ENCODE assay signal across 28 cellular contexts in genomic region chrX:149312936-149313432, GRCh38.
A peak's percentile ranks its signal among the peaks of the same experiment; 100 is the strongest.
DNase-seq lines count a peak whose midpoint lies in the region; ATAC-seq and TF ChIP-seq lines count a peak whose summit lies in the region.
"Had no signal": no experiment of that assay in that cellular context is flagged by ENCODE, and none has a peak within 500 bp of the region (broad histone marks: within the 10 kb centered on the region; RNA-seq: fewer than 3 reads in every experiment).

No MANE protein-coding gene starts in this region.

- DNase-seq in LHCN-M2 (ENCODE audit: low read depth) (peak; percentile 17), cardiac fibroblast (ENCODE audit: low read depth in 2 of 2) (peak; percentile 5 to 43), mesothelial cell of epicardium (ENCODE audit: low spot score in 2 of 2, unreplicated experiment in 2 of 2) (no peak), ovary (no peak), NCI-H2081 (lab: John Stamatoyannopoulos, UW) (no peak)
- DNase-seq in activated CD4-positive, alpha-beta memory T cell treated with anti-CD3 and anti-CD28 coated beads for 36 hours: no peak
- DNase-seq: activated CD4-positive, CD25-positive, alpha-beta regulatory T cell treated with anti-CD3 and anti-CD28 coated beads, Interleukin-2, amount 50 U/mL, for 72 hours; activated CD8-positive, alpha-beta T cell treated with anti-CD3 and anti-CD28 coated beads for 36 hours; activated naive CD8-positive, alpha-beta T cell treated with anti-CD3 and anti-CD28 coated beads for 36 hours; BE2C; DMS153; effector CD4-positive, alpha-beta T cell; erythroblast; foreskin melanocyte; left colon; NCI-H1092; NCI-H187; NCI-H2171 treated with DMSO at 0.1 percent for 48 hours; right lobe of liver; stimulated activated naive CD8-positive, alpha-beta T cell treated with anti-CD3 and anti-CD28 coated beads, Interleukin-15, amount 100 ng/mL, for 72 hours; T-cell had no signal

- H3K4me3 ChIP-seq in ACC112 (ENCODE audit: low read depth, low read length) (no peak overlapping the region), cardiac fibroblast (replicated peaks in 1 of 2; ENCODE audit: low read depth in 2 of 2, low read length in 2 of 2) (no peak overlapping the region), ovary (no peak overlapping the region)
- H3K4me3 ChIP-seq: A549, right lobe of liver, SJSA1 had no signal

- H3K4me3 Mint-ChIP-seq in mesothelial cell of epicardium: no peak overlapping the region
- no peak overlapping the region for H3K4me3 Mint-ChIP-seq in activated CD4-positive, alpha-beta memory T cell treated with anti-CD3 and anti-CD28 coated beads for 36 hours
- H3K4me3 Mint-ChIP-seq: activated CD8-positive, alpha-beta T cell treated with anti-CD3 and anti-CD28 coated beads for 36 hours; activated naive CD8-positive, alpha-beta T cell treated with anti-CD3 and anti-CD28 coated beads for 36 hours; stimulated activated naive CD8-positive, alpha-beta T cell treated with anti-CD3 and anti-CD28 coated beads, Interleukin-15, amount 100 ng/mL, for 72 hours; T-cell had no signal

- H3K27me3 Mint-ChIP-seq in mesothelial cell of epicardium (ENCODE audit: low read depth): no peaks in the 10 kb centered on the region
- H3K27me3 Mint-ChIP-seq in activated CD4-positive, alpha-beta memory T cell treated with anti-CD3 and anti-CD28 coated beads for 36 hours: no peaks in the 10 kb centered on the region
- H3K27me3 Mint-ChIP-seq: activated CD8-positive, alpha-beta T cell treated with anti-CD3 and anti-CD28 coated beads for 36 hours; activated naive CD8-positive, alpha-beta T cell treated with anti-CD3 and anti-CD28 coated beads for 36 hours; progenitor cell of endocrine pancreas; stimulated activated naive CD8-positive, alpha-beta T cell treated with anti-CD3 and anti-CD28 coated beads, Interleukin-15, amount 100 ng/mL, for 72 hours had no signal

- H3K79me2 ChIP-seq in ACC112 (ENCODE audit: control insufficient read depth, insufficient read depth, low read length, unreplicated experiment): no peaks in the 10 kb centered on the region

- intact Hi-C loops in ovary (cut with DNase I): no loop called here
- intact Hi-C loops in activated CD4-positive, alpha-beta memory T cell treated with anti-CD3 and anti-CD28 coated beads for 36 hours (cut with micrococcal nuclease): no loop called here

- no peak for ATAC-seq in HG03571 (IDR thresholded peaks at IDR 0.05; ENCODE audit: unreplicated experiment)
- ATAC-seq: A549; activated CD8-positive, alpha-beta T cell treated with anti-CD3 and anti-CD28 coated beads for 36 hours; left colon; right lobe of liver; stimulated activated naive CD8-positive, alpha-beta T cell treated with anti-CD3 and anti-CD28 coated beads, Interleukin-15, amount 100 ng/mL, for 72 hours; T-cell had no signal

- H3K27ac Mint-ChIP-seq in mesothelial cell of epicardium: peak overlapping the region; percentile 65
- no peak overlapping the region for H3K27ac Mint-ChIP-seq in activated CD4-positive, alpha-beta memory T cell treated with anti-CD3 and anti-CD28 coated beads for 36 hours
- H3K27ac Mint-ChIP-seq: activated CD8-positive, alpha-beta T cell treated with anti-CD3 and anti-CD28 coated beads for 36 hours; activated naive CD8-positive, alpha-beta T cell treated with anti-CD3 and anti-CD28 coated beads for 36 hours; activated T-helper 2 cell treated with anti-CD3 and anti-CD28 coated beads, Interferon-gamma antibody, Interleukin-2, Interleukin-4, amounts not matched to agents 10 μg/mL and 5 μg/mL and 100 μg/mL, durations not matched to agents 14 hours and 24 hours and 36 hours; progenitor cell of endocrine pancreas; stimulated activated naive CD8-positive, alpha-beta T cell treated with anti-CD3 and anti-CD28 coated beads, Interleukin-15, amount 100 ng/mL, for 72 hours; T-cell had no signal

- H3K9me3 Mint-ChIP-seq in mesothelial cell of epicardium: peaks cover 39% of the 10 kb centered on the region
- H3K9me3 Mint-ChIP-seq in activated CD4-positive, alpha-beta memory T cell treated with anti-CD3 and anti-CD28 coated beads for 36 hours: no peaks in the 10 kb centered on the region
- H3K9me3 Mint-ChIP-seq: activated CD8-positive, alpha-beta T cell treated with anti-CD3 and anti-CD28 coated beads for 36 hours; activated naive CD8-positive, alpha-beta T cell treated with anti-CD3 and anti-CD28 coated beads for 36 hours; activated T-helper 2 cell treated with anti-CD3 and anti-CD28 coated beads, Interferon-gamma antibody, Interleukin-2, Interleukin-4, amounts not matched to agents 10 μg/mL and 5 μg/mL and 100 μg/mL, durations not matched to agents 14 hours and 24 hours and 36 hours; stimulated activated naive CD8-positive, alpha-beta T cell treated with anti-CD3 and anti-CD28 coated beads, Interleukin-15, amount 100 ng/mL, for 72 hours; T-cell had no signal

- no peak for TF ChIP-seq EP300 in ovary (IDR thresholded peaks at IDR 0.05)

- H3K27me3 ChIP-seq in ACC112 (ENCODE audit: insufficient read depth, low read length) (no peaks in the 10 kb centered on the region), ovary (no peaks in the 10 kb centered on the region)
- H3K27me3 ChIP-seq: BE2C, neutrophil, right lobe of liver, SJSA1 had no signal

- POLR2A ChIA-PET in activated CD4-positive, alpha-beta memory T cell treated with anti-CD3 and anti-CD28 coated beads for 36 hours (lab: Charles Lee): no interaction called here

- H3K36me3 ChIP-seq in ACC112 (ENCODE audit: insufficient read depth, low read length) (no peaks in the 10 kb centered on the region), ovary (no peaks in the 10 kb centered on the region)
- H3K36me3 ChIP-seq: BE2C, neutrophil, right lobe of liver, SJSA1 had no signal

- no peak for TF ChIP-seq POLR2A in ovary (IDR thresholded peaks at IDR 0.05)

- CTCF ChIA-PET in activated CD4-positive, alpha-beta memory T cell treated with anti-CD3 and anti-CD28 coated beads for 36 hours (lab: Charles Lee): no interaction called here

- peak overlapping the region; percentile 68; the same call in 1 of the 2 replicates for H3K27ac ChIP-seq in ACC112 (ENCODE audit: low read depth, low read length)
- H3K27ac ChIP-seq in ovary: no peak overlapping the region
- H3K27ac ChIP-seq: A549, neutrophil, right lobe of liver, SJSA1 had no signal

- H3K4me1 Mint-ChIP-seq in mesothelial cell of epicardium: peaks cover 22% of the 10 kb centered on the region
- no peaks in the 10 kb centered on the region for H3K4me1 Mint-ChIP-seq in activated CD4-positive, alpha-beta memory T cell treated with anti-CD3 and anti-CD28 coated beads for 36 hours (ENCODE audit: low read depth)
- H3K4me1 Mint-ChIP-seq: activated naive CD8-positive, alpha-beta T cell treated with anti-CD3 and anti-CD28 coated beads for 36 hours; stimulated activated naive CD8-positive, alpha-beta T cell treated with anti-CD3 and anti-CD28 coated beads, Interleukin-15, amount 100 ng/mL, for 72 hours; T-cell had no signal

- H3K36me3 Mint-ChIP-seq in mesothelial cell of epicardium: peaks cover 2% of the 10 kb centered on the region
- no peaks in the 10 kb centered on the region for H3K36me3 Mint-ChIP-seq in activated CD4-positive, alpha-beta memory T cell treated with anti-CD3 and anti-CD28 coated beads for 36 hours
- H3K36me3 Mint-ChIP-seq: activated naive CD8-positive, alpha-beta T cell treated with anti-CD3 and anti-CD28 coated beads for 36 hours; T-cell had no signal

- H3K9me3 ChIP-seq in ovary: no peaks in the 10 kb centered on the region
- H3K9me3 ChIP-seq: A549, BE2C, neutrophil, right lobe of liver, SJSA1 had no signal

- H2AFZ ChIP-seq in ACC112 (ENCODE audit: low read length, unreplicated experiment): no peak overlapping the region

- H3K4me1 ChIP-seq in ACC112 (ENCODE audit: control insufficient read depth, insufficient read depth, low read length, unreplicated experiment) (no peaks in the 10 kb centered on the region), ovary (ENCODE audit: insufficient read depth) (peaks cover 1% of the 10 kb centered on the region)
- H3K4me1 ChIP-seq: A549, BE2C, right lobe of liver, SJSA1 had no signal

- no peak for TF ChIP-seq CTCF in cardiac fibroblast (IDR thresholded peaks at IDR 0.05; ENCODE audit: low read depth, low read length)
- no peak for TF ChIP-seq CTCF in mesothelial cell of epicardium (IDR thresholded peaks at IDR 0.05; ENCODE audit: unreplicated experiment)
- TF ChIP-seq CTCF in ovary (IDR thresholded peaks at IDR 0.05): no peak

Comparison
In these comparisons a context has a peak if more than half of its experiments do, and no peak if none do; other contexts are left out.
1. DNase-seq: peak in LHCN-M2 (single experiment) and cardiac fibroblast (2 of 2); none in mesothelial cell of epicardium (0 of 2), ovary (0 of 5), NCI-H2081 (0 of 2) and activated CD4-positive, alpha-beta memory T cell treated with anti-CD3 and anti-CD28 coated beads for 36 hours (single experiment).